ENCODE assay signal across 8 cellular contexts in genomic region chr17:68172461-68172954, GRCh38.
DNase-seq lines count a peak whose midpoint lies in the region; ATAC-seq and TF ChIP-seq lines count a peak whose summit lies in the region.

No MANE protein-coding gene starts in this region.

- ATAC-seq in HG02973 (IDR thresholded peaks at IDR 0.05; ENCODE audit: unreplicated experiment) (peak; percentile 60), HG03442 (IDR thresholded peaks at IDR 0.05; ENCODE audit: unreplicated experiment) (no peak)

- H3K27ac Mint-ChIP-seq in mesothelial cell of epicardium: no peak overlapping the region

- H3K36me3 Mint-ChIP-seq in mesothelial cell of epicardium: peaks cover 9% of the 10 kb centered on the region

- no peak overlapping the region for H3K4me3 Mint-ChIP-seq in mesothelial cell of epicardium

- peak; percentile 93 for TF ChIP-seq CTCF in mesothelial cell of epicardium (IDR thresholded peaks at IDR 0.05; ENCODE audit: unreplicated experiment)

- no peaks in the 10 kb centered on the region for H3K27me3 Mint-ChIP-seq in mesothelial cell of epicardium (ENCODE audit: low read depth)

- H3K9me3 Mint-ChIP-seq in mesothelial cell of epicardium: no peaks in the 10 kb centered on the region

- DNase-seq in EH (ENCODE audit: low read depth): peak; percentile 67
- DNase-seq in NCI-H510A (lab: John Stamatoyannopoulos, UW): peak; percentile 19
- peak; percentile 50 to 60 for DNase-seq in activated CD4-positive, alpha-beta T cell treated with anti-CD3 and anti-CD28 coated beads, Interleukin-2, amount 50 U/mL, for 24 hours (ENCODE audit: low read depth in 1 of 2, low spot score in 1 of 2)
- peak; percentile 82 for DNase-seq in ecto neural progenitor cell (ENCODE audit: low spot score)
- peak in 1 of 2 experiments; percentile 80 for DNase-seq in mesothelial cell of epicardium (ENCODE audit: low spot score in 2 of 2, unreplicated experiment in 2 of 2)
- DNase-seq in stimulated activated CD8-positive, alpha-beta memory T cell treated with anti-CD3 and anti-CD28 coated beads, Interleukin-2, amount 100 ng/mL, for 1 hour (ENCODE audit: low read depth in 2 of 2): peak; percentile 58

- no peaks in the 10 kb centered on the region for H3K4me1 Mint-ChIP-seq in mesothelial cell of epicardium
